Comparison of ENCODE assay signal across 14 cellular contexts in the genomic region with DNA sequence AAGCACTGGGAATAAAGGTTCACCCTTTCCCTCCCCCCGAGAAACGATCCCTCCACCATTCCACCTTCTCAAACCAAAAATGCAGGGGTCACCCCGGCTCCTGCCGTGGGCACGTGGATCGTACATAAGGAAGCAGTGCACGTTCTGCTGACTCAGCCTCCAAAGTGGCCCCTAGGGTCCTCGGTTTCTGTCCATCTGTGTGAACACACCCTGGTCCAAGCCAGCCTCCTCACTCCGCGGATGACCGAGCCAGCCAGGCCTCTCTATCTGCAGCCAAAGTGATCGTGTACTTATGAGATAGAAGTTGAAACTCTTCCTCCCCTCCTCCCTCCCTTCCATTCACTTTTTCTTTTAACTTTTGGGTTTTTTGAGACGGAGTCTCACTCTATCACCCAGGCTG.
"Had no signal": no experiment of that assay in that cellular context is flagged by ENCODE, and none has a peak within 500 bp of the region (broad histone marks: within the 10 kb centered on the region; RNA-seq: fewer than 3 reads in every experiment).

No MANE protein-coding gene starts in this region.

- DNase-seq: activated CD8-positive, alpha-beta memory T cell treated with anti-CD3 and anti-CD28 coated beads, Interleukin-2, amount 50 U/mL, for 4 hours; activated CD8-positive, alpha-beta T cell treated with anti-CD3 and anti-CD28 coated beads for 36 hours; activated naive CD8-positive, alpha-beta T cell treated with anti-CD3 and anti-CD28 coated beads, Interleukin-2, amount 10 ng/mL, durations not matched to agents 7 days and 5 days; hippocampal formation; naive thymus-derived CD4-positive, alpha-beta T cell; occipital lobe; stimulated activated CD4-positive, alpha-beta T cell treated with anti-CD3 and anti-CD28 coated beads, Interleukin-4, amount 100 ng/mL, for 4 hours; stomach; SW 1271 had no signal

- ATAC-seq: activated CD8-positive, alpha-beta T cell treated with anti-CD3 and anti-CD28 coated beads for 36 hours; naive thymus-derived CD4-positive, alpha-beta T cell had no signal

- FAIRE-seq: colon, endothelial cell of umbilical vein had no signal

- H3K27me3 ChIP-seq: ascending aorta, stomach had no signal

- H3K4me3 ChIP-seq: ascending aorta, lung, skin epidermis, stomach had no signal

- H3K27ac ChIP-seq: ascending aorta, skin epidermis, stomach had no signal

- H3K9me3 ChIP-seq: ascending aorta, stomach had no signal
